ENCODE assay signal across 8 cellular contexts in genomic region chr2:26185304-26185928, GRCh38. TPM values are rescaled to one million over a fixed set of nuclear protein-coding genes. Genes with fewer than 3 reads are reported as not detected.
DNase-seq lines count a peak whose midpoint lies in the region; ATAC-seq and TF ChIP-seq lines count a peak whose summit lies in the region.

No MANE protein-coding gene starts in this region.

- DNase-seq in AG10803 (ENCODE audit: low read depth) (peak; percentile 3), IMR-90 (no peak), HEK293T (ENCODE audit: extremely low spot score) (no peak), NCI-H1694 treated with DMSO at 0.1 percent for 48 hours (lab: John Stamatoyannopoulos, UW) (no peak)

- peaks cover 10% of the 10 kb centered on the region; the same call in 1 of the 2 replicates for H3K9me1 ChIP-seq in IMR-90 (ENCODE audit: insufficient read depth, low read length)

- peaks cover 9% of the 10 kb centered on the region for H3K36me3 Mint-ChIP-seq in nephron (ENCODE audit: low read depth)

- H3K27me3 ChIP-seq in IMR-90 (ENCODE audit: control insufficient read depth, insufficient read depth, low read length) = no peaks in the 10 kb centered on the region; the same call in 1 of the 2 replicates
- peaks cover 0 to 6% of the 10 kb centered on the region in 2 donors for H3K27me3 ChIP-seq in duodenal mucosa (ENCODE audit: control insufficient read depth in 1 of 2, insufficient read depth in 2 of 2, low read length in 2 of 2)

- peak overlapping the region in 1 of 2 experiments; percentile 74; a peak in 2 of 4 replicates for H4K8ac ChIP-seq in IMR-90 (ENCODE audit: low read depth in 2 of 2, low read length in 2 of 2)

- in situ Hi-C loops in IMR-90 (cut with MboI; ENCODE audit: low sequenced_read_pairs) = no loop called here

- H2BK5ac ChIP-seq in IMR-90 (ENCODE audit: low read depth, low read length, poor library complexity, severe bottlenecking) = no peak overlapping the region

- H3K18ac ChIP-seq in IMR-90 (ENCODE audit: low read depth, low read length) = no peak overlapping the region

- CTCF ChIA-PET in IMR-90 (lab: Yijun Ruan, JAX) = interaction anchor here (0.5 kb wide), 2 partner anchors 10 to 24 kb away, joined by 3 to 4 read pairs; no protein-coding TSS in a partner anchor
- CTCF ChIA-PET in HEK293T (lab: Yijun Ruan, JAX) = interaction anchor here (0.6 kb wide), 1 partner anchor 486 kb away, joined by 3 read pairs; no protein-coding TSS in a partner anchor

- BruUV-seq in IMR-90 (replicated peaks; lab: Mats Ljungman, UMichigan) = no TSS peak

- no peak overlapping the region for H4K91ac ChIP-seq in IMR-90 (ENCODE audit: insufficient read depth, low read depth, low read length)

- H4K20me1 ChIP-seq in IMR-90 (ENCODE audit: insufficient read depth, low read length) = 0 out of 2 replicates have a peak, but pooled peaks cover 3% of the 10 kb centered on the region

- peak overlapping the region; percentile 81 for H2AK9ac ChIP-seq in IMR-90 (replicated peaks; ENCODE audit: low read depth, low read length, poor library complexity)

- no peaks in the 10 kb centered on the region for H3K9me3 ChIP-seq in IMR-90 (ENCODE audit: control insufficient read depth, insufficient read depth, low read length)
- H3K9me3 ChIP-seq in duodenal mucosa (ENCODE audit: control insufficient read depth in 1 of 2, low read length in 2 of 2) = no peaks in the 10 kb centered on the region

- ATAC-seq in IMR-90 (ENCODE audit: low read depth) (no peak), GM21576 (IDR thresholded peaks at IDR 0.05; ENCODE audit: unreplicated experiment) (no peak), HG02981 (IDR thresholded peaks at IDR 0.05; ENCODE audit: unreplicated experiment) (no peak)

- H2BK15ac ChIP-seq in IMR-90 (ENCODE audit: low read depth, low read length) = no peak overlapping the region

- TF ChIP-seq POLR2A in IMR-90 (IDR thresholded peaks at IDR 0.05; ENCODE audit: low read depth, low read length) = no peak

- H2BK120ac ChIP-seq in IMR-90 (ENCODE audit: low read depth, low read length) = no peak overlapping the region

- H3K36me3 ChIP-seq in IMR-90 (ENCODE audit: control insufficient read depth, insufficient read depth, low read length) (peaks cover 2% of the 10 kb centered on the region), duodenal mucosa (ENCODE audit: control insufficient read depth in 1 of 2, insufficient read depth in 2 of 2, low read length in 2 of 2) (peaks cover 0 to 7% of the 10 kb centered on the region in 2 donors)

- intact Hi-C loops in IMR-90 (cut with micrococcal nuclease) = no loop called here

- dilution Hi-C loops in IMR-90 (cut with HindIII; ENCODE audit: low sequenced_read_pairs, unreplicated experiment) = no loop called here

- peak overlapping the region; percentile 97 for H2AFZ ChIP-seq in IMR-90 (replicated peaks; ENCODE audit: low read length, poor library complexity)

- 57% methylated on average over 11 of the region's 20 CpGs; no CpG with 5 or more reads in 1 of the 2 experiments for WGBS in IMR-90 (ENCODE audit: extremely low coverage in 2 of 2, insufficient read length in 1 of 2), 2 experiments

- no peak overlapping the region for H3K56ac ChIP-seq in IMR-90 (ENCODE audit: extremely low read depth, insufficient read depth, low read length)

- peak overlapping the region; percentile 47; the same call in 1 of the 2 replicates for H3K4ac ChIP-seq in IMR-90 (ENCODE audit: low read depth, low read length)

- H3K27ac Mint-ChIP-seq in nephron = peak overlapping the region in 1 of 3 experiments; percentile 81

- H3K27ac ChIP-seq in IMR-90 (ENCODE audit: insufficient read depth, low read length) (no peak overlapping the region; the same call in 1 of the 2 replicates), duodenal mucosa (ENCODE audit: low read depth, low read length) (no peak overlapping the region)

- no peak overlapping the region for H2BK20ac ChIP-seq in IMR-90 (ENCODE audit: low read depth, low read length)

- peaks cover 6% of the 10 kb centered on the region for H3K4me1 Mint-ChIP-seq in nephron

- H3K4me3 ChIP-seq in AG10803 (ENCODE audit: low read length) = peak overlapping the region; percentile 69
- peak overlapping the region; percentile 40 for H3K4me3 ChIP-seq in IMR-90 (ENCODE audit: insufficient read depth, low read depth, low read length)
- H3K4me3 ChIP-seq in duodenal mucosa (ENCODE audit: low read depth in 1 of 2, low read length in 2 of 2) = peak overlapping the region; percentile 56 to 62

- H3K27me3 Mint-ChIP-seq in nephron (ENCODE audit: low read depth) = peaks cover 13% of the 10 kb centered on the region

- peak overlapping the region; percentile 27; the same call in 1 of the 2 replicates for H2AK5ac ChIP-seq in IMR-90 (ENCODE audit: low read depth, low read length)

- H3K9me3 Mint-ChIP-seq in nephron = no peaks in the 10 kb centered on the region

- TF ChIP-seq RAD21 in IMR-90 (IDR thresholded peaks at IDR 0.05; ENCODE audit: low read length) = no peak

- H3K4me1 ChIP-seq in IMR-90 (ENCODE audit: control insufficient read depth, insufficient read depth, low read length) (no peaks in the 10 kb centered on the region), duodenal mucosa (ENCODE audit: control insufficient read depth in 1 of 2, insufficient read depth in 2 of 2, low read length in 2 of 2) (peaks cover 0 to 10% of the 10 kb centered on the region in 2 donors)

- H3K23ac ChIP-seq in IMR-90 (ENCODE audit: low read depth, low read length) = no peak overlapping the region

- H3K79me1 ChIP-seq in IMR-90 (ENCODE audit: low read depth in 1 of 2, low read length in 2 of 2) = no peaks in the 10 kb centered on the region

- peak overlapping the region; percentile 80 to 91 (median 89) for H3K4me3 Mint-ChIP-seq in nephron

- TF ChIP-seq CTCF in AG10803 (conservative IDR thresholded peaks at IDR 0.05; ENCODE audit: low read length) = no peak
- TF ChIP-seq CTCF in IMR-90 (conservative IDR thresholded peaks at IDR 0.05; ENCODE audit: low read depth, low read length) = no peak
- TF ChIP-seq CTCF in nephron (IDR thresholded peaks at IDR 0.05; ENCODE audit: unreplicated experiment in 3 of 3) = no peak

- H3K9ac ChIP-seq in IMR-90 (ENCODE audit: low read depth, low read length) (0 out of 2 replicates have a peak overlapping the region, but pooled peaks have one; percentile 17), duodenal mucosa (ENCODE audit: low read depth in 1 of 2, low read length in 2 of 2) (peak overlapping the region in 1 of 2 donors; percentile 47)

- peak overlapping the region; percentile 15; the same call in 1 of the 2 replicates for H4K5ac ChIP-seq in IMR-90 (ENCODE audit: low read depth, low read length)

- H3K4me2 ChIP-seq in IMR-90 (ENCODE audit: low read depth, low read length) = peak overlapping the region; percentile 50

- H3K14ac ChIP-seq in IMR-90 (replicated peaks; ENCODE audit: low read depth, low read length) = peak overlapping the region; percentile 37

- POLR2A ChIA-PET in IMR-90 (lab: Charles Lee; ENCODE audit: unreplicated experiment) (interaction anchor here (1.1 kb wide), 1 partner anchor 9 kb away, joined by 3 read pairs; no protein-coding TSS in a partner anchor), HEK293T (lab: Yijun Ruan, JAX) (no interaction called here)

TF ChIP-seq in IMR-90, 13 proteins besides CTCF, POLR2A, EP300 and RAD21:
- TF ChIP-seq CHD1 (IDR thresholded peaks at IDR 0.05; ENCODE audit: low read depth, low read length) (no peak), RFX5 (IDR thresholded peaks at IDR 0.05; ENCODE audit: low read depth, low read length) (no peak), SMC3 (IDR thresholded peaks at IDR 0.05; ENCODE audit: low read depth, low read length) (no peak), FOS (IDR thresholded peaks at IDR 0.05; ENCODE audit: low read depth, low read length) (no peak), NFE2L2 (IDR thresholded peaks at IDR 0.05; ENCODE audit: low read depth, low read length) (no peak), CEBPB (IDR thresholded peaks at IDR 0.05; ENCODE audit: low read depth, low read length) (no peak), BHLHE40 (IDR thresholded peaks at IDR 0.05; ENCODE audit: low read depth, low read length) (no peak), MAFK (IDR thresholded peaks at IDR 0.05; ENCODE audit: low read depth, low read length) (no peak), RCOR1 (IDR thresholded peaks at IDR 0.05; ENCODE audit: insufficient replicate concordance, low read length) (no peak)

TF ChIP-seq in HEK293T, 16 proteins besides CTCF, POLR2A, EP300 and RAD21:
- TF ChIP-seq HDGF (IDR thresholded peaks at IDR 0.05; ENCODE audit: borderline replicate concordance) = no peak

RNA-seq across cellular contexts. Expression of gene GAREM2, which starts 12.5 kb away (rescaled TPM):
- 0.28 and 0.36 TPM in 2 replicates for total RNA-seq in IMR-90 (2012; rRNA removed)
- 1.7 and 1.8 TPM in 2 replicates for polyA plus RNA-seq in IMR-90 (2012; rRNA removed)
- 1.1 and 2.3 TPM in 2 replicates for polyA plus RNA-seq in IMR-90 (2012; cell fraction: cytosol; rRNA removed)
- 3.2 and 10.4 TPM in 2 replicates for polyA plus RNA-seq in IMR-90 (2012; cell fraction: nucleus; rRNA removed; ENCODE audit: low replicate concordance)

RNA-seq across cellular contexts. Expression of gene HADHA, which starts 59.0 kb away (rescaled TPM):
- 111 TPM in 2 replicates for total RNA-seq in IMR-90 (2012; rRNA removed)
- polyA plus RNA-seq in IMR-90 (2012; rRNA removed) = 50.4 and 52.7 TPM in 2 replicates
- polyA plus RNA-seq in IMR-90 (2012; cell fraction: cytosol; rRNA removed) = 19.6 and 40.0 TPM in 2 replicates
- 16.9 and 44.8 TPM in 2 replicates for polyA plus RNA-seq in IMR-90 (2012; cell fraction: nucleus; rRNA removed; ENCODE audit: low replicate concordance)

RNA-seq across cellular contexts. Expression of gene HADHB, which starts 59.3 kb away (rescaled TPM):
- 79.8 and 80.5 TPM in 2 replicates for total RNA-seq in IMR-90 (2012; rRNA removed)
- 62.0 and 67.9 TPM in 2 replicates for polyA plus RNA-seq in IMR-90 (2012; rRNA removed)
- polyA plus RNA-seq in IMR-90 (2012; cell fraction: cytosol; rRNA removed) = 34.5 and 64.4 TPM in 2 replicates
- 13.4 and 56.2 TPM in 2 replicates for polyA plus RNA-seq in IMR-90 (2012; cell fraction: nucleus; rRNA removed; ENCODE audit: low replicate concordance)
